In genomic region chr17:7502987-7503386, GRCh38 we compare ENCODE assay signal across 8 cellular contexts. TPM values are rescaled to one million over a fixed set of nuclear protein-coding genes. Genes with fewer than 3 reads are reported as not detected.
DNase-seq lines count a peak whose midpoint lies in the region; ATAC-seq and TF ChIP-seq lines count a peak whose summit lies in the region.
"Had no signal": no experiment of that assay in that cellular context is flagged by ENCODE, and none has a peak within 500 bp of the region (broad histone marks: within the 10 kb centered on the region; RNA-seq: fewer than 3 reads in every experiment).

No MANE protein-coding gene starts in this region.

- DNase-seq in activated naive CD4-positive, alpha-beta T cell treated with anti-CD3 and anti-CD28 coated beads, Interleukin-2, amount 10 ng/mL, durations not matched to agents 7 days and 5 days, result peak; percentile 46
- DNase-seq in activated naive CD4-positive, alpha-beta T cell treated with anti-CD3 and anti-CD28 coated beads, Interleukin-2, amount 50 U/mL, for 16 hours, result no peak
- no peak for DNase-seq in chondrocyte (ENCODE audit: low spot score)
- no peak for DNase-seq in stimulated activated naive B cell treated with anti-CD40 and anti-IgM and Interleukin-4, amounts not matched to agents 10 μg/mL and 1 μg/mL and 100 μg/mL, for 72 hours
- no peak for DNase-seq in endothelial cell (ENCODE audit: low spot score)
- DNase-seq: activated CD4-positive, alpha-beta memory T cell treated with anti-CD3 and anti-CD28 coated beads for 36 hours; left ventricle myocardium superior had no signal

- no peaks in the 10 kb centered on the region for H3K4me1 Mint-ChIP-seq in activated naive CD4-positive, alpha-beta T cell treated with anti-CD3 and anti-CD28 coated beads, Interleukin-2, amount 10 ng/mL, durations not matched to agents 7 days and 5 days
- H3K4me1 Mint-ChIP-seq in chondrocyte (ENCODE audit: low read depth) (no peaks in the 10 kb centered on the region), endothelial cell (ENCODE audit: unreplicated experiment) (no peaks in the 10 kb centered on the region)
- peaks cover 2 to 4% of the 10 kb centered on the region in 2 donors for H3K4me1 Mint-ChIP-seq in stimulated activated naive B cell treated with anti-CD40 and anti-IgM and Interleukin-4, amounts not matched to agents 10 μg/mL and 1 μg/mL and 100 μg/mL, for 72 hours

- TF ChIP-seq CTCF in chondrocyte (IDR thresholded peaks at IDR 0.05), result peak; percentile 57
- TF ChIP-seq CTCF in endothelial cell (IDR thresholded peaks at IDR 0.05; ENCODE audit: unreplicated experiment), result no peak

- ATAC-seq in stimulated activated naive B cell treated with anti-CD40 and anti-IgM and Interleukin-4, amounts not matched to agents 10 μg/mL and 1 μg/mL and 100 μg/mL, for 72 hours (replicated peaks), result no peak
- no peak for ATAC-seq in HG03097 (IDR thresholded peaks at IDR 0.05; ENCODE audit: low FRiP score, unreplicated experiment)
- ATAC-seq: left ventricle myocardium superior had no signal

- peaks cover 71% of the 10 kb centered on the region for H3K36me3 Mint-ChIP-seq in activated naive CD4-positive, alpha-beta T cell treated with anti-CD3 and anti-CD28 coated beads, Interleukin-2, amount 10 ng/mL, durations not matched to agents 7 days and 5 days
- H3K36me3 Mint-ChIP-seq in chondrocyte (ENCODE audit: low read depth), result peaks cover 54% of the 10 kb centered on the region
- peaks cover 44 to 62% of the 10 kb centered on the region in 2 donors for H3K36me3 Mint-ChIP-seq in stimulated activated naive B cell treated with anti-CD40 and anti-IgM and Interleukin-4, amounts not matched to agents 10 μg/mL and 1 μg/mL and 100 μg/mL, for 72 hours
- H3K36me3 Mint-ChIP-seq in endothelial cell (ENCODE audit: low read depth, unreplicated experiment), result peaks cover 51% of the 10 kb centered on the region

- no peak overlapping the region for H3K4me3 Mint-ChIP-seq in activated naive CD4-positive, alpha-beta T cell treated with anti-CD3 and anti-CD28 coated beads, Interleukin-2, amount 10 ng/mL, durations not matched to agents 7 days and 5 days
- H3K4me3 Mint-ChIP-seq in chondrocyte (ENCODE audit: unreplicated experiment) (no peak overlapping the region), endothelial cell (ENCODE audit: unreplicated experiment) (no peak overlapping the region)
- no peak overlapping the region for H3K4me3 Mint-ChIP-seq in stimulated activated naive B cell treated with anti-CD40 and anti-IgM and Interleukin-4, amounts not matched to agents 10 μg/mL and 1 μg/mL and 100 μg/mL, for 72 hours
- H3K4me3 Mint-ChIP-seq: activated CD4-positive, alpha-beta memory T cell treated with anti-CD3 and anti-CD28 coated beads for 36 hours had no signal

- no peaks in the 10 kb centered on the region for H3K27me3 Mint-ChIP-seq in activated naive CD4-positive, alpha-beta T cell treated with anti-CD3 and anti-CD28 coated beads, Interleukin-2, amount 10 ng/mL, durations not matched to agents 7 days and 5 days
- H3K27me3 Mint-ChIP-seq in chondrocyte (ENCODE audit: low read depth) (no peaks in the 10 kb centered on the region), endothelial cell (ENCODE audit: unreplicated experiment) (peaks cover 4% of the 10 kb centered on the region)
- no peaks in the 10 kb centered on the region for H3K27me3 Mint-ChIP-seq in stimulated activated naive B cell treated with anti-CD40 and anti-IgM and Interleukin-4, amounts not matched to agents 10 μg/mL and 1 μg/mL and 100 μg/mL, for 72 hours
- H3K27me3 Mint-ChIP-seq: activated CD4-positive, alpha-beta memory T cell treated with anti-CD3 and anti-CD28 coated beads for 36 hours had no signal

- CTCF ChIA-PET in activated naive CD4-positive, alpha-beta T cell treated with anti-CD3 and anti-CD28 coated beads, Interleukin-2, amount 10 ng/mL, durations not matched to agents 7 days and 5 days (lab: Charles Lee), result interaction anchor here (0.6 to 1.9 kb wide), 7 partner anchors 9 to 239 kb away, joined by 3 to 7 read pairs (median 5); no protein-coding TSS in a partner anchor

- no peaks in the 10 kb centered on the region for H3K9me3 Mint-ChIP-seq in activated naive CD4-positive, alpha-beta T cell treated with anti-CD3 and anti-CD28 coated beads, Interleukin-2, amount 10 ng/mL, durations not matched to agents 7 days and 5 days
- H3K9me3 Mint-ChIP-seq in chondrocyte (ENCODE audit: low read depth), result no peaks in the 10 kb centered on the region
- no peaks in the 10 kb centered on the region for H3K9me3 Mint-ChIP-seq in stimulated activated naive B cell treated with anti-CD40 and anti-IgM and Interleukin-4, amounts not matched to agents 10 μg/mL and 1 μg/mL and 100 μg/mL, for 72 hours
- no peaks in the 10 kb centered on the region for H3K9me3 Mint-ChIP-seq in endothelial cell (ENCODE audit: unreplicated experiment)
- H3K9me3 Mint-ChIP-seq: activated CD4-positive, alpha-beta memory T cell treated with anti-CD3 and anti-CD28 coated beads for 36 hours had no signal

- no peak overlapping the region for H3K27ac Mint-ChIP-seq in activated naive CD4-positive, alpha-beta T cell treated with anti-CD3 and anti-CD28 coated beads, Interleukin-2, amount 10 ng/mL, durations not matched to agents 7 days and 5 days
- no peak overlapping the region for H3K27ac Mint-ChIP-seq in chondrocyte (ENCODE audit: unreplicated experiment)
- H3K27ac Mint-ChIP-seq in stimulated activated naive B cell treated with anti-CD40 and anti-IgM and Interleukin-4, amounts not matched to agents 10 μg/mL and 1 μg/mL and 100 μg/mL, for 72 hours, result peak overlapping the region; percentile 69
- no peak overlapping the region for H3K27ac Mint-ChIP-seq in endothelial cell (ENCODE audit: unreplicated experiment)
- H3K27ac Mint-ChIP-seq: activated CD4-positive, alpha-beta memory T cell treated with anti-CD3 and anti-CD28 coated beads for 36 hours had no signal

RNA-seq across cellular contexts. Expression of gene POLR2A, which starts 18.8 kb away (rescaled TPM):
- 113 to 121 TPM (median 115 TPM) in 3 replicates for total RNA-seq in chondrocyte
- total RNA-seq in endothelial cell (ENCODE audit: unreplicated experiment), result 198 TPM

RNA-seq across cellular contexts. Expression of gene SLC35G6, which starts 21.7 kb away (rescaled TPM):
- total RNA-seq in chondrocyte (not detected in 3 replicates), endothelial cell (ENCODE audit: unreplicated experiment) (not detected)
- total RNA-seq: activated CD4-positive, alpha-beta memory T cell treated with anti-CD3 and anti-CD28 coated beads for 36 hours; left ventricle myocardium superior had no signal

RNA-seq across cellular contexts. Expression of gene ZBTB4, which starts 23.6 kb away (rescaled TPM):
- total RNA-seq in chondrocyte, result 50.9 to 51.9 TPM (median 51.0 TPM) in 3 replicates
- 21.5 TPM for total RNA-seq in endothelial cell (ENCODE audit: unreplicated experiment)

RNA-seq across cellular contexts. Expression of gene TNFSF12, which starts 45.9 kb away (rescaled TPM):
- total RNA-seq in chondrocyte (12.1 to 23.3 TPM (median 23.0 TPM) in 3 replicates), endothelial cell (ENCODE audit: unreplicated experiment) (16.3 TPM)

RNA-seq across cellular contexts. Expression of gene TNFSF13, which starts 55.6 kb away (rescaled TPM):
- total RNA-seq in chondrocyte, result 0.48 to 1.9 TPM (median 1.7 TPM) in 3 replicates
- total RNA-seq in endothelial cell (ENCODE audit: unreplicated experiment), result 5.6 TPM
